In the genomic region with DNA sequence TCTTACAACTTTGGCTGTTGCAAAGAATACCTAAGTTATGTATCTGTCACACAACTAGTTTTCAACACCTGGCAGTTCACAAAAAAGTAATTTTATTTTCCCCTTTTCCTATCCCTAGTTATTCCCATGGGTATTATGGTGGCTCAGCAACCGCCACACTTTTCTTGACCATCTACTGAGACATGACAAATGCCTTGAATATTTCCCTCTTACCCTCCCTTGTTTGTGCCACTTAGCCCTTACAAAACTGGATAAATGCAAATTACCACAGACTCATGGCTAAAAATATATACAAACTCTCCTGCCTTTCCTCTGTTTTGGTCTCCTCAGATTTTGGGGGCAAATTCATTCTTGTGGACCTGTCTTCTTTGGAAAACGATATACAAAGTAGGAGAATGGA, we compare ENCODE assay signal across 21 cellular contexts.
"Had no signal": no experiment of that assay in that cellular context is flagged by ENCODE, and none has a peak within 500 bp of the region (broad histone marks: within the 10 kb centered on the region; RNA-seq: fewer than 3 reads in every experiment).

No MANE protein-coding gene starts in this region.

- H3K4me1 ChIP-seq: colonic mucosa, gastrocnemius medialis, right lobe of liver, tibial nerve, upper lobe of left lung had no signal

- H3K27ac ChIP-seq: colonic mucosa, epithelial cell of prostate, ovary, right lobe of liver, skin epidermis, thoracic aorta, tibial nerve, upper lobe of left lung had no signal

- DNase-seq: colonic mucosa; effector CD8-positive, alpha-beta T cell; endodermal cell; foreskin fibroblast; gastrocnemius medialis; head of caudate nucleus; mucosa of descending colon; naive thymus-derived CD8-positive, alpha-beta T cell; nephron progenitor cell; nucleus accumbens; ovary; right lobe of liver; stimulated activated CD4-positive, alpha-beta T cell treated with anti-CD3 and anti-CD28 coated beads, Interleukin-15, amount 100 ng/mL, for 24 hours; stimulated activated CD4-positive, alpha-beta T cell treated with anti-CD3 and anti-CD28 coated beads, Interleukin-2, amount 100 ng/mL, for 48 hours; stimulated activated naive B cell treated with anti-CD40 and anti-IgM and Interleukin-4, amounts not matched to agents 10 μg/mL and 1 μg/mL and 100 μg/mL, for 72 hours; upper lobe of left lung had no signal

- H3K4me3 ChIP-seq: colonic mucosa, gastrocnemius medialis, lung, mucosa of descending colon, ovary, right lobe of liver, skin epidermis, thoracic aorta, tibial nerve, upper lobe of left lung had no signal

- H3K27me3 ChIP-seq: colonic mucosa, gastrocnemius medialis, ovary, right lobe of liver, tibial nerve, upper lobe of left lung had no signal

- H3K9me3 ChIP-seq: colonic mucosa, gastrocnemius medialis, mucosa of descending colon, ovary, right lobe of liver, thoracic aorta, tibial nerve, upper lobe of left lung had no signal

- H3K36me3 ChIP-seq: colonic mucosa, gastrocnemius medialis, ovary, right lobe of liver, thoracic aorta, tibial nerve, upper lobe of left lung had no signal
